11 cellular contexts compared by ENCODE assay signal in genomic region chr11:405323-405975, GRCh38. TPM values are rescaled to one million over a fixed set of nuclear protein-coding genes. Genes with fewer than 3 reads are reported as not detected.
DNase-seq lines count a peak whose midpoint lies in the region; ATAC-seq, FAIRE-seq and TF ChIP-seq lines count a peak whose summit lies in the region.
"Had no signal": no experiment of that assay in that cellular context is flagged by ENCODE, and none has a peak within 500 bp of the region (broad histone marks: within the 10 kb centered on the region; RNA-seq: fewer than 3 reads in every experiment).

No MANE protein-coding gene starts in this region.

- CTCF ChIA-PET in RWPE1 (lab: Yijun Ruan, JAX) (interaction anchor here (1.0 to 1.4 kb wide), 2 partner anchors 43 to 45 kb away, joined by 5 to 7 read pairs; partner anchors contain the start of gene PTDSS2), A673 (lab: Charles Lee) (no interaction called here)

- TF ChIP-seq CTCF in D721Med (IDR thresholded peaks at IDR 0.05; ENCODE audit: insufficient read depth, missing control alignments), result peak; percentile 12
- TF ChIP-seq CTCF in RWPE1 (conservative IDR thresholded peaks at IDR 0.05; ENCODE audit: low read depth), result no peak
- no peak for TF ChIP-seq CTCF in fibroblast of mammary gland (conservative IDR thresholded peaks at IDR 0.05; ENCODE audit: control insufficient read depth, insufficient read depth, low read depth, low read length)
- TF ChIP-seq CTCF in neural crest cell (conservative IDR thresholded peaks at IDR 0.05), result no peak
- TF ChIP-seq CTCF in A673 (conservative IDR thresholded peaks at IDR 0.05; ENCODE audit: low read depth, low read length), result no peak

- no peak for ATAC-seq in GM18505 (IDR thresholded peaks at IDR 0.05; ENCODE audit: unreplicated experiment)

- H3K4me3 ChIP-seq in fibroblast of mammary gland (ENCODE audit: control insufficient read depth, low read depth, low read length), result no peak overlapping the region
- H3K4me3 ChIP-seq in A673 (ENCODE audit: low read depth, low read length, poor library complexity, severe bottlenecking), result no peak overlapping the region

- peaks cover 7% of the 10 kb centered on the region for H3K4me1 ChIP-seq in A673 (ENCODE audit: insufficient read depth, low read length, poor library complexity, severe bottlenecking)

- H3K27me3 ChIP-seq in A673 (replicated peaks; ENCODE audit: insufficient read depth, low read depth, low read length, poor library complexity), result no peaks in the 10 kb centered on the region

- H3K27ac ChIP-seq in RWPE1 (peak overlapping the region; percentile 79), A673 (ENCODE audit: low read depth, low read length, poor library complexity, severe bottlenecking) (no peak overlapping the region)
- H3K27ac ChIP-seq: SK-N-MC had no signal

- intact Hi-C loops in A673 (cut with micrococcal nuclease; ENCODE audit: unreplicated experiment), result no loop called here

- DNase-seq in D721Med (ENCODE audit: insufficient read length, low spot score), result no peak
- no peak for DNase-seq in RWPE1 (ENCODE audit: low spot score)
- peak; percentile 27 for DNase-seq in fibroblast of mammary gland (ENCODE audit: low read depth)
- DNase-seq in neural crest cell (ENCODE audit: low read depth, low spot score), result no peak
- no peak for DNase-seq in NCI-H2171 treated with DMSO at 0.1 percent for 48 hours (lab: John Stamatoyannopoulos, UW)
- DNase-seq in A673 (ENCODE audit: low spot score), result no peak
- no peak for DNase-seq in activated CD8-positive, alpha-beta memory T cell treated with anti-CD3 and anti-CD28 coated beads for 24 hours
- DNase-seq: GF-D8, NCI-H1092 treated with DMSO at 0.1 percent for 48 hours had no signal

- H3K9me3 Mint-ChIP-seq in neural crest cell, result no peaks in the 10 kb centered on the region

- H3K4me3 Mint-ChIP-seq in neural crest cell, result peak overlapping the region; percentile 51

- H3K36me3 Mint-ChIP-seq in neural crest cell (ENCODE audit: low read depth), result no peaks in the 10 kb centered on the region

- no peak for TF ChIP-seq POLR2A in GM18505 (IDR thresholded peaks at IDR 0.05; ENCODE audit: borderline replicate concordance, extremely low read depth, insufficient read depth, insufficient read length)

- no TSS peak for BruUV-seq in A673 (replicated peaks; lab: Mats Ljungman, UMichigan)

- H3K27ac Mint-ChIP-seq in neural crest cell (ENCODE audit: unreplicated experiment), result peak overlapping the region; percentile 6

- H3K36me3 ChIP-seq in A673 (ENCODE audit: insufficient read depth, low read length, poor library complexity, severe bottlenecking), result no peaks in the 10 kb centered on the region

- H3K27me3 Mint-ChIP-seq in neural crest cell (ENCODE audit: low read depth), result peaks cover 2% of the 10 kb centered on the region

- no peaks in the 10 kb centered on the region for H3K4me1 Mint-ChIP-seq in neural crest cell

- no peak for FAIRE-seq in D721Med (lab: Jason Lieb, UNC)

- POLR2A ChIA-PET in RWPE1 (lab: Yijun Ruan, JAX; ENCODE audit: low non-redundant PET) (interaction anchor here (0.7 kb wide), 1 partner anchor 23 kb away, joined by 3 read pairs; no protein-coding TSS in a partner anchor), A673 (lab: Charles Lee; ENCODE audit: low non-redundant PET) (no interaction called here)

- H3K9me3 ChIP-seq in A673 (ENCODE audit: low read depth, low read length, poor library complexity, severe bottlenecking), result no peaks in the 10 kb centered on the region

RNA-seq across cellular contexts. Expression of gene SIGIRR, which starts 9.3 kb away (rescaled TPM):
- total RNA-seq in neural crest cell, result 14.5 and 15.9 TPM in 2 replicates
- 16.6 and 17.6 TPM in 2 replicates for total RNA-seq in A673 (2021)

RNA-seq across cellular contexts. Expression of gene PKP3, which starts 11.4 kb away (rescaled TPM):
- total RNA-seq in neural crest cell (0.42 and 1.7 TPM in 2 replicates), A673 (2021) (not detected in 2 replicates)

RNA-seq across cellular contexts. Expression of gene B4GALNT4, which starts 36.1 kb away (rescaled TPM):
- total RNA-seq in neural crest cell (179 and 201 TPM in 2 replicates), A673 (2021) (19.0 and 28.9 TPM in 2 replicates)

RNA-seq across cellular contexts. Expression of gene ANO9, which starts 36.4 kb away (rescaled TPM):
- total RNA-seq in neural crest cell (not detected in 2 replicates), A673 (2021) (0.26 TPM in 1 of 2 replicates, not detected in the other)

RNA-seq across cellular contexts. Expression of gene PTDSS2, which starts 44.6 kb away (rescaled TPM):
- 51.2 and 52.4 TPM in 2 replicates for total RNA-seq in neural crest cell
- 33.5 and 37.6 TPM in 2 replicates for total RNA-seq in A673 (2021)
